Comparison of ENCODE assay signal across 18 cellular contexts in genomic region chr14:98937021-98937420, GRCh38.
DNase-seq lines count a peak whose midpoint lies in the region; ATAC-seq and TF ChIP-seq lines count a peak whose summit lies in the region.
"Had no signal": no experiment of that assay in that cellular context is flagged by ENCODE, and none has a peak within 500 bp of the region (broad histone marks: within the 10 kb centered on the region; RNA-seq: fewer than 3 reads in every experiment).

No MANE protein-coding gene starts in this region.

- H3K36me3 ChIP-seq in heart right ventricle: no peaks in the 10 kb centered on the region

- CTCF ChIA-PET in activated CD8-positive, alpha-beta memory T cell treated with anti-CD3 and anti-CD28 coated beads, Interleukin-2, amount 10 ng/mL, durations not matched to agents 7 days and 5 days (lab: Charles Lee): no interaction called here

- H3K9me3 Mint-ChIP-seq in activated CD8-positive, alpha-beta memory T cell treated with anti-CD3 and anti-CD28 coated beads, Interleukin-2, amount 10 ng/mL, durations not matched to agents 7 days and 5 days (ENCODE audit: low read depth): no peaks in the 10 kb centered on the region
- no peaks in the 10 kb centered on the region for H3K9me3 Mint-ChIP-seq in activated T-helper 1 cell treated with anti-CD3 and anti-CD28 coated beads, Interleukin-12 subunit alpha, Interleukin-12 subunit beta, Interleukin-2, Interleukin-4 antibody, amounts not matched to agents 30 ng/mL and 10 ng/mL and 1 ng/mL, durations not matched to agents 14 hours and 24 hours and 36 hours
- H3K9me3 Mint-ChIP-seq: CD8-positive, alpha-beta T cell; H9 had no signal

- 58 to 64% methylated on average over 1 of the region's 1 CpG for WGBS in heart right ventricle, 2 donors

- no peaks in the 10 kb centered on the region for H3K4me1 ChIP-seq in heart right ventricle
- H3K4me1 ChIP-seq: A549 had no signal

- no peak overlapping the region for H3K27ac Mint-ChIP-seq in activated CD8-positive, alpha-beta memory T cell treated with anti-CD3 and anti-CD28 coated beads, Interleukin-2, amount 10 ng/mL, durations not matched to agents 7 days and 5 days
- H3K27ac Mint-ChIP-seq in activated T-helper 1 cell treated with anti-CD3 and anti-CD28 coated beads, Interleukin-12 subunit alpha, Interleukin-12 subunit beta, Interleukin-2, Interleukin-4 antibody, amounts not matched to agents 30 ng/mL and 10 ng/mL and 1 ng/mL, durations not matched to agents 14 hours and 24 hours and 36 hours: no peak overlapping the region
- H3K27ac Mint-ChIP-seq: CD8-positive, alpha-beta T cell; H9 had no signal

- H3K27me3 Mint-ChIP-seq in activated CD8-positive, alpha-beta memory T cell treated with anti-CD3 and anti-CD28 coated beads, Interleukin-2, amount 10 ng/mL, durations not matched to agents 7 days and 5 days: no peaks in the 10 kb centered on the region
- no peaks in the 10 kb centered on the region for H3K27me3 Mint-ChIP-seq in activated T-helper 1 cell treated with anti-CD3 and anti-CD28 coated beads, Interleukin-12 subunit alpha, Interleukin-12 subunit beta, Interleukin-2, Interleukin-4 antibody, amounts not matched to agents 30 ng/mL and 10 ng/mL and 1 ng/mL, durations not matched to agents 14 hours and 24 hours and 36 hours (ENCODE audit: insufficient read depth)

- no peaks in the 10 kb centered on the region for H3K9me3 ChIP-seq in heart right ventricle
- H3K9me3 ChIP-seq: A549 had no signal

- peak; percentile 40 for DNase-seq in activated CD8-positive, alpha-beta memory T cell treated with anti-CD3 and anti-CD28 coated beads for 24 hours
- DNase-seq in activated CD8-positive, alpha-beta memory T cell treated with anti-CD3 and anti-CD28 coated beads, Interleukin-2, amount 10 ng/mL, durations not matched to agents 7 days and 5 days: no peak
- DNase-seq in cardiac septum (ENCODE audit: low spot score): peak; percentile 53
- no peak for DNase-seq in heart right ventricle
- DNase-seq in sciatic nerve (ENCODE audit: low spot score): peak; percentile 21
- DNase-seq in NCI-H1092 treated with DMSO at 0.1 percent for 48 hours (lab: John Stamatoyannopoulos, UW): no peak
- no peak for DNase-seq in activated T-helper 1 cell treated with anti-CD3 and anti-CD28 coated beads, Interleukin-12 subunit alpha, Interleukin-12 subunit beta, Interleukin-2, Interleukin-4 antibody, amounts not matched to agents 30 ng/mL and 10 ng/mL and 1 ng/mL, durations not matched to agents 14 hours and 24 hours and 36 hours (ENCODE audit: low spot score)
- DNase-seq in glomerular visceral epithelial cell (ENCODE audit: extremely low spot score): no peak
- DNase-seq: AML-193; Calu3; CD8-positive, alpha-beta T cell; DND-41; EL; H9 had no signal

- H3K4me3 ChIP-seq in heart right ventricle: no peak overlapping the region
- H3K4me3 ChIP-seq: A549, GM12878 had no signal

- intact Hi-C loops in cardiac septum (cut with DNase I) (no loop called here), heart right ventricle (cut with DNase I) (no loop called here), sciatic nerve (cut with DNase I) (no loop called here)
- intact Hi-C loops in activated T-helper 1 cell treated with anti-CD3 and anti-CD28 coated beads, Interleukin-12 subunit alpha, Interleukin-12 subunit beta, Interleukin-2, Interleukin-4 antibody, amounts not matched to agents 30 ng/mL and 10 ng/mL and 1 ng/mL, durations not matched to agents 14 hours and 24 hours and 36 hours (cut with micrococcal nuclease): loop anchor here (10.0 kb wide), 1 partner anchor 118 kb away; no protein-coding TSS in a partner anchor

- H3K4me3 Mint-ChIP-seq in activated CD8-positive, alpha-beta memory T cell treated with anti-CD3 and anti-CD28 coated beads, Interleukin-2, amount 10 ng/mL, durations not matched to agents 7 days and 5 days: no peak overlapping the region
- no peak overlapping the region for H3K4me3 Mint-ChIP-seq in activated T-helper 1 cell treated with anti-CD3 and anti-CD28 coated beads, Interleukin-12 subunit alpha, Interleukin-12 subunit beta, Interleukin-2, Interleukin-4 antibody, amounts not matched to agents 30 ng/mL and 10 ng/mL and 1 ng/mL, durations not matched to agents 14 hours and 24 hours and 36 hours
- H3K4me3 Mint-ChIP-seq: CD8-positive, alpha-beta T cell; H9 had no signal

- peaks cover 61% of the 10 kb centered on the region for H3K4me1 Mint-ChIP-seq in activated CD8-positive, alpha-beta memory T cell treated with anti-CD3 and anti-CD28 coated beads, Interleukin-2, amount 10 ng/mL, durations not matched to agents 7 days and 5 days
- peaks cover 60% of the 10 kb centered on the region for H3K4me1 Mint-ChIP-seq in activated T-helper 1 cell treated with anti-CD3 and anti-CD28 coated beads, Interleukin-12 subunit alpha, Interleukin-12 subunit beta, Interleukin-2, Interleukin-4 antibody, amounts not matched to agents 30 ng/mL and 10 ng/mL and 1 ng/mL, durations not matched to agents 14 hours and 24 hours and 36 hours (ENCODE audit: low read depth)

- peaks cover 0 to 40% (median 3%) of the 10 kb centered on the region in 7 donors for H3K27me3 ChIP-seq in heart right ventricle

- ATAC-seq in activated CD8-positive, alpha-beta memory T cell treated with anti-CD3 and anti-CD28 coated beads, Interleukin-2, amount 10 ng/mL, durations not matched to agents 7 days and 5 days: no peak
- no peak for ATAC-seq in heart right ventricle
- no peak for ATAC-seq in sciatic nerve
- ATAC-seq: A549; CD8-positive, alpha-beta T cell; GM12878 had no signal

- TF ChIP-seq CTCF in heart right ventricle (IDR thresholded peaks at IDR 0.05): no peak

- H3K27ac ChIP-seq in heart right ventricle: no peak overlapping the region
- H3K27ac ChIP-seq: 22Rv1, A549, C4-2B had no signal

- peaks cover 2% of the 10 kb centered on the region for H3K36me3 Mint-ChIP-seq in activated CD8-positive, alpha-beta memory T cell treated with anti-CD3 and anti-CD28 coated beads, Interleukin-2, amount 10 ng/mL, durations not matched to agents 7 days and 5 days
- H3K36me3 Mint-ChIP-seq in activated T-helper 1 cell treated with anti-CD3 and anti-CD28 coated beads, Interleukin-12 subunit alpha, Interleukin-12 subunit beta, Interleukin-2, Interleukin-4 antibody, amounts not matched to agents 30 ng/mL and 10 ng/mL and 1 ng/mL, durations not matched to agents 14 hours and 24 hours and 36 hours (ENCODE audit: low read depth): peaks cover 1% of the 10 kb centered on the region
- H3K36me3 Mint-ChIP-seq: CD8-positive, alpha-beta T cell had no signal

Comparison
In these comparisons a context has a peak if more than half of its experiments do, and no peak if none do; other contexts are left out.
1. DNase-seq: peak in activated CD8-positive, alpha-beta memory T cell treated with anti-CD3 and anti-CD28 coated beads for 24 hours (single experiment), cardiac septum (single experiment) and sciatic nerve (single experiment); none in activated CD8-positive, alpha-beta memory T cell treated with anti-CD3 and anti-CD28 coated beads, Interleukin-2, amount 10 ng/mL, durations not matched to agents 7 days and 5 days (single experiment), heart right ventricle (0 of 2), NCI-H1092 treated with DMSO at 0.1 percent for 48 hours (single experiment), activated T-helper 1 cell treated with anti-CD3 and anti-CD28 coated beads, Interleukin-12 subunit alpha, Interleukin-12 subunit beta, Interleukin-2, Interleukin-4 antibody, amounts not matched to agents 30 ng/mL and 10 ng/mL and 1 ng/mL, durations not matched to agents 14 hours and 24 hours and 36 hours (single experiment) and glomerular visceral epithelial cell (single experiment).